In the genomic region with DNA sequence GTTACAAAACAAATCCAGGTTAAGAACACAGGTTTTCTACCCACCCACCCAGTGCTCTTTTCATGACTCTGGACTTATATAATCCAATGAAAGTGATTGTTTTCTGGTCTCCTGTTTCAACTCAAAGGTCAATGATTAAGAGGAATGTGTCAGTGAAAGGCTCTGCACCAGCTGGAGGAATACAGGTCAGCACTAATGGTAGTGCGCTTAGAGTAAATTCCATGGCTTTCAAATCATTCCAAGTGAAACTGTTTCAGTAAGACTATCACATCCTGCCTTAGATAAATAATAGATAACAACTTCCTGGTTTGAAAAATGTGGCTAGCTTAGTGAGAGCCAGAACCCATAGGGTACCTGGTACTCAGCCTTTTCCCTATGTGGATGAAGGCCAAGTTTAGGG, we compare ENCODE assay signal across 19 cellular contexts. TPM values are rescaled to one million over a fixed set of nuclear protein-coding genes. Genes with fewer than 3 reads are reported as not detected.
"Had no signal": no experiment of that assay in that cellular context is flagged by ENCODE, and none has a peak within 500 bp of the region (broad histone marks: within the 10 kb centered on the region; RNA-seq: fewer than 3 reads in every experiment).

No MANE protein-coding gene starts in this region.

- H3K9me3 Mint-ChIP-seq: activated CD8-positive, alpha-beta T cell treated with anti-CD3 and anti-CD28 coated beads for 36 hours; nephron had no signal

- H3K27ac Mint-ChIP-seq: activated CD8-positive, alpha-beta T cell treated with anti-CD3 and anti-CD28 coated beads for 36 hours; progenitor cell of endocrine pancreas had no signal

- H3K27me3 Mint-ChIP-seq: activated CD8-positive, alpha-beta T cell treated with anti-CD3 and anti-CD28 coated beads for 36 hours; progenitor cell of endocrine pancreas had no signal

- H3K36me3 ChIP-seq: gastroesophageal sphincter, left lung, sigmoid colon, upper lobe of right lung, WERI-Rb-1 had no signal

- H3K9me3 ChIP-seq: gastroesophageal sphincter, left lung, sigmoid colon, upper lobe of right lung had no signal

- H3K27ac ChIP-seq: gastroesophageal sphincter, left lung, sigmoid colon, upper lobe of right lung, WERI-Rb-1 had no signal

- H3K4me1 ChIP-seq: gastroesophageal sphincter, left lung, sigmoid colon, upper lobe of right lung had no signal

- H3K4me3 Mint-ChIP-seq: activated CD8-positive, alpha-beta T cell treated with anti-CD3 and anti-CD28 coated beads for 36 hours; nephron had no signal

- DNase-seq: activated CD4-positive, alpha-beta T cell treated with anti-CD3 and anti-CD28 coated beads for 4 hours; activated CD8-positive, alpha-beta memory T cell treated with anti-CD3 and anti-CD28 coated beads, Interleukin-2, amount 50 U/mL, for 4 hours; activated CD8-positive, alpha-beta T cell treated with anti-CD3 and anti-CD28 coated beads for 36 hours; central memory CD4-positive, alpha-beta T cell; cortex of kidney; effector CD8-positive, alpha-beta T cell; hippocampal formation; left lung; occipital lobe; sigmoid colon; stimulated activated CD4-positive, alpha-beta T cell treated with anti-CD3 and anti-CD28 coated beads, Interleukin-12 subunit alpha, Interleukin-12 subunit beta, amount 100 ng/mL, for 4 hours; stimulated activated naive CD8-positive, alpha-beta T cell treated with anti-CD3 and anti-CD28 coated beads, Interleukin-15, Interleukin-2, amounts not matched to agents 100 U/mL and 50 U/mL, for 24 hours; T1000; upper lobe of right lung; WERI-Rb-1 had no signal

- H3K27me3 ChIP-seq: gastroesophageal sphincter, left lung, sigmoid colon, upper lobe of right lung had no signal

- ATAC-seq: gastroesophageal sphincter had no signal

- H3K4me1 Mint-ChIP-seq: nephron had no signal

- H3K4me3 ChIP-seq: gastroesophageal sphincter, left lung, sigmoid colon, upper lobe of right lung had no signal

RNA-seq across cellular contexts. Expression of gene SLC9A4, which starts 47.8 kb away (rescaled TPM):
- total RNA-seq: fibroblast of lung, left lung, sigmoid colon, upper lobe of right lung had no signal
- polyA plus RNA-seq: fibroblast of lung had no signal
